Comparison of ENCODE assay signal across 21 cellular contexts in the genomic region with DNA sequence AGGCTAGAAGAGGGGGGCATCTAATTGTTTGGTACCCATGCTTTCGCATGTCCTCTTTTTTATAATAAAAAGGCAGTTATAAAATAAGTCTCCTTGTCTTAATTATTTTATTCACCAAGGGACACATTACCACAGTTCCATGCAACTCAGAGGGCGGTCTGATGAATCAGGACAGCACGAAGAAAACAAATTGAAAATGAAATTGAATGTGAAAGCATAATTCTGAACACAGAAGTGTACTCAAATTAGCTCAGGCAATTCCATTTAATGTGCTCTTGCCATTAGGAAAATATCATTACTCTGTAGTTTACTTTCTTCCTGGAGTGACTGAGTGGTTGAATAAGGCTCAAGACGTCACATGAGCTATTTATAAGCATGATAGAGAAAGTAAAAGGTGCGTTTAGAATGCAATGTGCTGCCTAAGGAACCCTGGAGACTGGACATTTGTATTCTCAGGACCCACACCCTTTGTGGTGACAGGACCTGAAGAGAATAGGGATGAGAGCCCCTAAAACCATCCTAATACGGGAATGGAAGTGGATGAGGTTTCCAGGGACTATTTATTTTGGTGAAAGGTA. TPM values are rescaled to one million over a fixed set of nuclear protein-coding genes. Genes with fewer than 3 reads are reported as not detected.
A peak's percentile ranks its signal among the peaks of the same experiment; 100 is the strongest.
DNase-seq lines count a peak whose midpoint lies in the region; ATAC-seq and TF ChIP-seq lines count a peak whose summit lies in the region.
"Had no signal": no experiment of that assay in that cellular context is flagged by ENCODE, and none has a peak within 500 bp of the region (broad histone marks: within the 10 kb centered on the region; RNA-seq: fewer than 3 reads in every experiment).

No MANE protein-coding gene starts in this region.

- ATAC-seq in GM19463 (IDR thresholded peaks at IDR 0.05; ENCODE audit: unreplicated experiment) (peak; percentile 50), HG03280 (IDR thresholded peaks at IDR 0.05; ENCODE audit: unreplicated experiment) (peak; percentile 57), HG02973 (IDR thresholded peaks at IDR 0.05; ENCODE audit: unreplicated experiment) (no peak), HG03175 (IDR thresholded peaks at IDR 0.05; ENCODE audit: unreplicated experiment) (no peak)
- ATAC-seq in activated T-helper 17 cell treated with anti-CD3 and anti-CD28 coated beads, Interleukin-2, amount 50 U/mL, for 72 hours (replicated peaks): peak; percentile 30

- H3K27me3 ChIP-seq in neural progenitor cell: no peaks in the 10 kb centered on the region
- H3K27me3 ChIP-seq: vagina had no signal

- peaks cover 5% of the 10 kb centered on the region for H3K4me1 Mint-ChIP-seq in activated T-helper 17 cell treated with anti-CD3 and anti-CD28 coated beads, Interleukin-2, amount 50 U/mL, for 72 hours
- H3K4me1 Mint-ChIP-seq in neural progenitor cell: no peaks in the 10 kb centered on the region
- no peaks in the 10 kb centered on the region for H3K4me1 Mint-ChIP-seq in activated T-helper 1 cell treated with anti-CD3 and anti-CD28 coated beads, Interleukin-12 subunit alpha, Interleukin-12 subunit beta, Interleukin-2, Interleukin-4 antibody, amounts not matched to agents 30 ng/mL and 10 ng/mL and 1 ng/mL, durations not matched to agents 14 hours and 24 hours and 36 hours (ENCODE audit: low read depth)
- H3K4me1 Mint-ChIP-seq: nephron progenitor cell had no signal

- no peak overlapping the region for H3K4me2 ChIP-seq in neural progenitor cell

- peak overlapping the region; percentile 63 for H3K27ac Mint-ChIP-seq in activated T-helper 17 cell treated with anti-CD3 and anti-CD28 coated beads, Interleukin-2, amount 50 U/mL, for 72 hours
- H3K27ac Mint-ChIP-seq in neural progenitor cell: no peak overlapping the region
- no peak overlapping the region for H3K27ac Mint-ChIP-seq in activated T-helper 1 cell treated with anti-CD3 and anti-CD28 coated beads, Interleukin-12 subunit alpha, Interleukin-12 subunit beta, Interleukin-2, Interleukin-4 antibody, amounts not matched to agents 30 ng/mL and 10 ng/mL and 1 ng/mL, durations not matched to agents 14 hours and 24 hours and 36 hours
- H3K27ac Mint-ChIP-seq: activated CD4-positive, alpha-beta T cell treated with anti-CD3 and anti-CD28 coated beads, Interleukin-2, amount 10 ng/mL, durations not matched to agents 24 days and 14 days; nephron progenitor cell had no signal

- no peak overlapping the region for H3K4me3 ChIP-seq in neural progenitor cell
- H3K4me3 ChIP-seq: coronary artery, SK-N-MC, vagina had no signal

- no peak overlapping the region for H3K27ac ChIP-seq in neural progenitor cell
- H3K27ac ChIP-seq: C4-2B, coronary artery, SK-N-MC, vagina had no signal

- no peaks in the 10 kb centered on the region for H3K9me3 ChIP-seq in neural progenitor cell (ENCODE audit: low read depth)
- H3K9me3 ChIP-seq: vagina had no signal

- intact Hi-C loops in activated T-helper 1 cell treated with anti-CD3 and anti-CD28 coated beads, Interleukin-12 subunit alpha, Interleukin-12 subunit beta, Interleukin-2, Interleukin-4 antibody, amounts not matched to agents 30 ng/mL and 10 ng/mL and 1 ng/mL, durations not matched to agents 14 hours and 24 hours and 36 hours (cut with micrococcal nuclease): no loop called here

- no peaks in the 10 kb centered on the region for H4K20me1 ChIP-seq in neural progenitor cell (ENCODE audit: low read depth)

- H3K36me3 Mint-ChIP-seq in activated T-helper 17 cell treated with anti-CD3 and anti-CD28 coated beads, Interleukin-2, amount 50 U/mL, for 72 hours (ENCODE audit: low read depth): no peaks in the 10 kb centered on the region
- H3K36me3 Mint-ChIP-seq in neural progenitor cell: no peaks in the 10 kb centered on the region
- H3K36me3 Mint-ChIP-seq in activated T-helper 1 cell treated with anti-CD3 and anti-CD28 coated beads, Interleukin-12 subunit alpha, Interleukin-12 subunit beta, Interleukin-2, Interleukin-4 antibody, amounts not matched to agents 30 ng/mL and 10 ng/mL and 1 ng/mL, durations not matched to agents 14 hours and 24 hours and 36 hours (ENCODE audit: low read depth): no peaks in the 10 kb centered on the region

- H3K36me3 ChIP-seq in neural progenitor cell: no peaks in the 10 kb centered on the region
- H3K36me3 ChIP-seq: vagina had no signal

- H2AFZ ChIP-seq in neural progenitor cell (replicated peaks): no peak overlapping the region

- no peaks in the 10 kb centered on the region for H3K9me3 Mint-ChIP-seq in activated T-helper 17 cell treated with anti-CD3 and anti-CD28 coated beads, Interleukin-2, amount 50 U/mL, for 72 hours
- H3K9me3 Mint-ChIP-seq in neural progenitor cell: no peaks in the 10 kb centered on the region
- H3K9me3 Mint-ChIP-seq in activated T-helper 1 cell treated with anti-CD3 and anti-CD28 coated beads, Interleukin-12 subunit alpha, Interleukin-12 subunit beta, Interleukin-2, Interleukin-4 antibody, amounts not matched to agents 30 ng/mL and 10 ng/mL and 1 ng/mL, durations not matched to agents 14 hours and 24 hours and 36 hours: no peaks in the 10 kb centered on the region
- H3K9me3 Mint-ChIP-seq: activated CD4-positive, alpha-beta T cell treated with anti-CD3 and anti-CD28 coated beads, Interleukin-2, amount 10 ng/mL, durations not matched to agents 24 days and 14 days; nephron progenitor cell had no signal

- no peaks in the 10 kb centered on the region for H3K79me2 ChIP-seq in neural progenitor cell (ENCODE audit: low read depth)

- DNase-seq in DMS79 (lab: John Stamatoyannopoulos, UW) (peak; percentile 97), neural progenitor cell (ENCODE audit: low spot score) (no peak)
- DNase-seq in activated T-helper 1 cell treated with anti-CD3 and anti-CD28 coated beads, Interleukin-12 subunit alpha, Interleukin-12 subunit beta, Interleukin-2, Interleukin-4 antibody, amounts not matched to agents 30 ng/mL and 10 ng/mL and 1 ng/mL, durations not matched to agents 14 hours and 24 hours and 36 hours (ENCODE audit: low spot score): no peak
- DNase-seq: activated CD4-positive, alpha-beta T cell treated with anti-CD3 and anti-CD28 coated beads, Interleukin-2, amount 10 ng/mL, durations not matched to agents 24 days and 14 days; activated naive CD4-positive, alpha-beta T cell treated with anti-CD3 and anti-CD28 coated beads, Interleukin-2, amount 50 U/mL, for 16 hours; mesendoderm; NCI-H446 treated with DMSO at 0.1 percent for 48 hours; nephron progenitor cell; retina had no signal

- H3K4me1 ChIP-seq in neural progenitor cell: no peaks in the 10 kb centered on the region
- H3K4me1 ChIP-seq: vagina had no signal

- no peak overlapping the region for H3K9ac ChIP-seq in neural progenitor cell

- no peak for TF ChIP-seq CTCF in neural progenitor cell (IDR thresholded peaks at IDR 0.05)

- H3F3A ChIP-seq in neural progenitor cell (ENCODE audit: low read depth): no peaks in the 10 kb centered on the region

- H3K27me3 Mint-ChIP-seq in activated T-helper 17 cell treated with anti-CD3 and anti-CD28 coated beads, Interleukin-2, amount 50 U/mL, for 72 hours: peaks cover 14% of the 10 kb centered on the region
- H3K27me3 Mint-ChIP-seq in neural progenitor cell (ENCODE audit: insufficient read depth, low read depth): no peaks in the 10 kb centered on the region
- peaks cover 2% of the 10 kb centered on the region for H3K27me3 Mint-ChIP-seq in activated T-helper 1 cell treated with anti-CD3 and anti-CD28 coated beads, Interleukin-12 subunit alpha, Interleukin-12 subunit beta, Interleukin-2, Interleukin-4 antibody, amounts not matched to agents 30 ng/mL and 10 ng/mL and 1 ng/mL, durations not matched to agents 14 hours and 24 hours and 36 hours (ENCODE audit: insufficient read depth)
- H3K27me3 Mint-ChIP-seq: activated CD4-positive, alpha-beta T cell treated with anti-CD3 and anti-CD28 coated beads, Interleukin-2, amount 10 ng/mL, durations not matched to agents 24 days and 14 days had no signal

- H3K4me3 Mint-ChIP-seq in activated T-helper 17 cell treated with anti-CD3 and anti-CD28 coated beads, Interleukin-2, amount 50 U/mL, for 72 hours: peak overlapping the region; percentile 60
- H3K4me3 Mint-ChIP-seq in neural progenitor cell: no peak overlapping the region
- no peak overlapping the region for H3K4me3 Mint-ChIP-seq in activated T-helper 1 cell treated with anti-CD3 and anti-CD28 coated beads, Interleukin-12 subunit alpha, Interleukin-12 subunit beta, Interleukin-2, Interleukin-4 antibody, amounts not matched to agents 30 ng/mL and 10 ng/mL and 1 ng/mL, durations not matched to agents 14 hours and 24 hours and 36 hours
- H3K4me3 Mint-ChIP-seq: activated CD4-positive, alpha-beta T cell treated with anti-CD3 and anti-CD28 coated beads, Interleukin-2, amount 10 ng/mL, durations not matched to agents 24 days and 14 days; nephron progenitor cell had no signal

RNA-seq across cellular contexts. Expression of a gene that starts 59.6 kb away (rescaled TPM):
- not detected for total RNA-seq in activated T-helper 17 cell treated with anti-CD3 and anti-CD28 coated beads, Interleukin-2, amount 50 U/mL, for 72 hours
- not detected in 2 replicates for total RNA-seq in neural progenitor cell (ENCODE audit: low replicate concordance)
- total RNA-seq in activated T-helper 1 cell treated with anti-CD3 and anti-CD28 coated beads, Interleukin-12 subunit alpha, Interleukin-12 subunit beta, Interleukin-2, Interleukin-4 antibody, amounts not matched to agents 30 ng/mL and 10 ng/mL and 1 ng/mL, durations not matched to agents 14 hours and 24 hours and 36 hours: not detected in 2 replicates
- total RNA-seq: activated CD4-positive, alpha-beta T cell treated with anti-CD3 and anti-CD28 coated beads, Interleukin-2, amount 10 ng/mL, durations not matched to agents 24 days and 14 days; endothelial cell of umbilical vein; glomerular endothelial cell; OCI-LY7; vagina had no signal

Comparison
In these comparisons a context has a peak if more than half of its experiments do, and no peak if none do; other contexts are left out.
1. ATAC-seq: peak in GM19463 (single experiment), HG03280 (single experiment) and activated T-helper 17 cell treated with anti-CD3 and anti-CD28 coated beads, Interleukin-2, amount 50 U/mL, for 72 hours (single experiment); none in HG02973 (single experiment) and HG03175 (single experiment).